18 cellular contexts compared by ENCODE assay signal in the genomic region with DNA sequence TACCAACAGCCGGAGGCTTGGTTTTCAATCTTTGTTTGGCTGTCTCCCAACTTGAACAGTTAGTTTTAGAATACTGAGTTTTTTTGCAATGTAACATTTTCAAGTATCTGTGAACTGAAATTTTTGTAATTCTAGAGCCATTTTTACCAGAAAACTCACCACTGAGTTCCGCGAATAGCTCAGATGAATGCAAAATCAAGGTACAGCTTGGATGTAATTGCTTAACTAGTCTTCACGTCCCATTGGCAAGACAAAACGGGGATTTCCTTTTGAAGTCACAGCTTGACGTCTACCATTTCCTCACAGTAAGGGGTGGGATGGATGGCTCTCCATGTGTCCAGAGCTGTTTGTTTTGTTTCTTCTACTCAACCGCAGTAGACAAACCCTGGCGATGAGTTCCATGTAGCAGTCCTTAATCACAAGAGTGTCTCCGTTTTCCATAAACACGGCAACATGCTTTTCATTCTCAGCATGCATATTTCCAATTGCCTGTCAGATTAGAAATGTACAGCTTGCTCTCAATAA. TPM values are rescaled to one million over a fixed set of nuclear protein-coding genes. Genes with fewer than 3 reads are reported as not detected.
A peak's percentile ranks its signal among the peaks of the same experiment; 100 is the strongest.
DNase-seq lines count a peak whose midpoint lies in the region; ATAC-seq and TF ChIP-seq lines count a peak whose summit lies in the region.
"Had no signal": no experiment of that assay in that cellular context is flagged by ENCODE, and none has a peak within 500 bp of the region (broad histone marks: within the 10 kb centered on the region; RNA-seq: fewer than 3 reads in every experiment).

No MANE protein-coding gene starts in this region.

- H3K4me1 Mint-ChIP-seq in WTC11: peaks cover 16% of the 10 kb centered on the region
- H3K4me1 Mint-ChIP-seq in activated CD4-positive, alpha-beta T cell treated with anti-CD3 and anti-CD28 coated beads, Interleukin-2, amount 10 ng/mL, durations not matched to agents 7 days and 5 days: no peaks in the 10 kb centered on the region
- H3K4me1 Mint-ChIP-seq: T-helper 17 cell had no signal

- H3K4me3 Mint-ChIP-seq in WTC11: no peak overlapping the region
- H3K4me3 Mint-ChIP-seq in activated CD4-positive, alpha-beta T cell treated with anti-CD3 and anti-CD28 coated beads, Interleukin-2, amount 10 ng/mL, durations not matched to agents 7 days and 5 days: no peak overlapping the region
- H3K4me3 Mint-ChIP-seq: H9, T-helper 17 cell had no signal

- BruUV-seq in A673 (replicated peaks; lab: Mats Ljungman, UMichigan): no TSS peak

- peaks cover 25% of the 10 kb centered on the region for H3K9me3 Mint-ChIP-seq in WTC11
- H3K9me3 Mint-ChIP-seq in activated CD4-positive, alpha-beta T cell treated with anti-CD3 and anti-CD28 coated beads, Interleukin-2, amount 10 ng/mL, durations not matched to agents 7 days and 5 days: no peaks in the 10 kb centered on the region

- no peak for ATAC-seq in WTC11
- ATAC-seq: T-helper 17 cell had no signal

- H3K27me3 Mint-ChIP-seq in WTC11 (ENCODE audit: low read depth): no peaks in the 10 kb centered on the region
- no peaks in the 10 kb centered on the region for H3K27me3 Mint-ChIP-seq in activated CD4-positive, alpha-beta T cell treated with anti-CD3 and anti-CD28 coated beads, Interleukin-2, amount 10 ng/mL, durations not matched to agents 7 days and 5 days

- no peaks in the 10 kb centered on the region for H3K36me3 Mint-ChIP-seq in WTC11
- no peaks in the 10 kb centered on the region for H3K36me3 Mint-ChIP-seq in activated CD4-positive, alpha-beta T cell treated with anti-CD3 and anti-CD28 coated beads, Interleukin-2, amount 10 ng/mL, durations not matched to agents 7 days and 5 days (ENCODE audit: low read depth)

- H3K27me3 ChIP-seq in A673 (replicated peaks; ENCODE audit: insufficient read depth, low read depth, low read length, poor library complexity) (peaks cover 6% of the 10 kb centered on the region), uterus (no peaks in the 10 kb centered on the region), tibial artery (no peaks in the 10 kb centered on the region)
- H3K27me3 ChIP-seq: Peyer's patch had no signal

- H3K27ac Mint-ChIP-seq in WTC11: no peak overlapping the region
- no peak overlapping the region for H3K27ac Mint-ChIP-seq in activated CD4-positive, alpha-beta T cell treated with anti-CD3 and anti-CD28 coated beads, Interleukin-2, amount 10 ng/mL, durations not matched to agents 7 days and 5 days
- H3K27ac Mint-ChIP-seq: H9, T-helper 17 cell had no signal

- POLR2A ChIA-PET in A673 (lab: Charles Lee; ENCODE audit: low non-redundant PET) (interaction anchor here (0.7 kb wide), 1 partner anchor 409 kb away, joined by 5 read pairs; no protein-coding TSS in a partner anchor), WTC11 (lab: Charles Lee) (no interaction called here)
- POLR2A ChIA-PET in activated CD4-positive, alpha-beta T cell treated with anti-CD3 and anti-CD28 coated beads, Interleukin-2, amount 10 ng/mL, durations not matched to agents 7 days and 5 days (lab: Charles Lee): no interaction called here

- H3K4me1 ChIP-seq in A673 (ENCODE audit: insufficient read depth, low read length, poor library complexity, severe bottlenecking) (peaks cover 5% of the 10 kb centered on the region), uterus (no peaks in the 10 kb centered on the region), tibial artery (no peaks in the 10 kb centered on the region)
- H3K4me1 ChIP-seq: Peyer's patch had no signal

- TF ChIP-seq CTCF in A673 (conservative IDR thresholded peaks at IDR 0.05; ENCODE audit: low read depth, low read length): no peak
- no peak for TF ChIP-seq CTCF in WTC11 (IDR thresholded peaks at IDR 0.05)
- no peak for TF ChIP-seq CTCF in uterus (IDR thresholded peaks at IDR 0.05)
- TF ChIP-seq CTCF in tibial artery (IDR thresholded peaks at IDR 0.05): no peak

- intact Hi-C loops in A673 (cut with micrococcal nuclease; ENCODE audit: unreplicated experiment) (no loop called here), uterus (cut with DNase I; ENCODE audit: low total_unique reads) (no loop called here), tibial artery (cut with DNase I; ENCODE audit: low total_unique reads) (no loop called here)

- H3K27ac ChIP-seq in A673 (ENCODE audit: low read depth, low read length, poor library complexity, severe bottlenecking) (no peak overlapping the region), uterus (no peak overlapping the region), tibial artery (no peak overlapping the region)
- H3K27ac ChIP-seq: C4-2B, Peyer's patch had no signal

- DNase-seq in A673 (ENCODE audit: low spot score) (peak; percentile 78), DMS79 treated with DMSO at 0.1 percent for 48 hours (lab: John Stamatoyannopoulos, UW) (peak; percentile 70), NCI-H187 treated with DMSO at 0.1 percent for 48 hours (lab: John Stamatoyannopoulos, UW) (peak; percentile 65), WTC11 (ENCODE audit: low spot score) (no peak), uterus (no peak), SHP77 treated with DMSO at 0.1 percent for 48 hours (lab: John Stamatoyannopoulos, UW) (no peak), tibial artery (no peak)
- DNase-seq in activated CD4-positive, alpha-beta T cell treated with anti-CD3 and anti-CD28 coated beads, Interleukin-2, amount 10 ng/mL, durations not matched to agents 7 days and 5 days: no peak
- DNase-seq: AML-193; GDM1; H9; IMR-90; NCI-H1930; NCI-H524 treated with DMSO at 0.1 percent for 48 hours; NK-92 treated with Interleukin-12 subunit alpha and Interleukin-12 subunit beta, amount 100 ng/mL, for 24 hours; Peyer's patch; T-helper 17 cell had no signal

- H3K4me3 ChIP-seq in A673 (ENCODE audit: low read depth, low read length, poor library complexity, severe bottlenecking) (no peak overlapping the region), uterus (no peak overlapping the region), tibial artery (no peak overlapping the region)
- H3K4me3 ChIP-seq: Peyer's patch had no signal

- CTCF ChIA-PET in A673 (lab: Charles Lee) (no interaction called here), WTC11 (lab: Charles Lee) (interaction anchor here (1.2 to 2.0 kb wide), 2 partner anchors 9 to 80 kb away, joined by 3 to 19 read pairs; no protein-coding TSS in a partner anchor)
- CTCF ChIA-PET in activated CD4-positive, alpha-beta T cell treated with anti-CD3 and anti-CD28 coated beads, Interleukin-2, amount 10 ng/mL, durations not matched to agents 7 days and 5 days (lab: Charles Lee): interaction anchor here (0.5 to 0.6 kb wide), 2 partner anchors 29 to 622 kb away, joined by 3 read pairs; no protein-coding TSS in a partner anchor

- H3K36me3 ChIP-seq in A673 (ENCODE audit: insufficient read depth, low read length, poor library complexity, severe bottlenecking): no peaks in the 10 kb centered on the region
- H3K36me3 ChIP-seq in uterus: no peaks in the 10 kb centered on the region
- H3K36me3 ChIP-seq in tibial artery: no peaks in the 10 kb centered on the region
- H3K36me3 ChIP-seq: Peyer's patch had no signal

- TF ChIP-seq POLR2A in uterus (IDR thresholded peaks at IDR 0.05): no peak

- H3K9me3 ChIP-seq in A673 (ENCODE audit: low read depth, low read length, poor library complexity, severe bottlenecking) (no peaks in the 10 kb centered on the region), uterus (no peaks in the 10 kb centered on the region), tibial artery (no peaks in the 10 kb centered on the region)
- H3K9me3 ChIP-seq: Peyer's patch had no signal

TF ChIP-seq in WTC11, 78 proteins besides CTCF, POLR2A, EP300 and RAD21:
- TF ChIP-seq ZNF423 (CRISPR knock-in tag; IDR thresholded peaks at IDR 0.05) (peak; percentile 49; the same call in 1 of the 2 replicates), ZBTB21 (CRISPR knock-in tag; IDR thresholded peaks at IDR 0.05; ENCODE audit: borderline replicate concordance) (no peak)

RNA-seq across cellular contexts. Expression of gene FGFR2, which starts 55.8 kb away (rescaled TPM):
- total RNA-seq in A673 (2021): 0.60 and 1.6 TPM in 2 replicates
- 88.6 to 95.0 TPM (median 90.4 TPM) in 3 replicates for total RNA-seq in WTC11 (2021)
- not detected for total RNA-seq in activated CD4-positive, alpha-beta T cell treated with anti-CD3 and anti-CD28 coated beads, Interleukin-2, amount 10 ng/mL, durations not matched to agents 7 days and 5 days
- 100 to 1,000 TPM in 2 of 4 donors, 10 to 100 TPM in 2; 27.4 to 159 (median 111) TPM for total RNA-seq in uterus
- total RNA-seq: IMR-90 had no signal

Comparison
In these comparisons a context has a peak if more than half of its experiments do, and no peak if none do; other contexts are left out.
1. DNase-seq: peak in A673 (single experiment), DMS79 treated with DMSO at 0.1 percent for 48 hours (single experiment) and NCI-H187 treated with DMSO at 0.1 percent for 48 hours (single experiment); none in WTC11 (single experiment), activated CD4-positive, alpha-beta T cell treated with anti-CD3 and anti-CD28 coated beads, Interleukin-2, amount 10 ng/mL, durations not matched to agents 7 days and 5 days (single experiment), uterus (0 of 2), SHP77 treated with DMSO at 0.1 percent for 48 hours (single experiment) and tibial artery (0 of 2).
2. RNA of gene FGFR2, which starts 55.8 kb away (total RNA-seq): 27.4 to 159 TPM in uterus and 88.6 to 95.0 TPM in WTC11; 0.60 to 1.6 TPM in A673 and not detected in activated CD4-positive, alpha-beta T cell treated with anti-CD3 and anti-CD28 coated beads, Interleukin-2, amount 10 ng/mL, durations not matched to agents 7 days and 5 days; every median in the first group is over 10 times any median in the second.